In the genomic region with DNA sequence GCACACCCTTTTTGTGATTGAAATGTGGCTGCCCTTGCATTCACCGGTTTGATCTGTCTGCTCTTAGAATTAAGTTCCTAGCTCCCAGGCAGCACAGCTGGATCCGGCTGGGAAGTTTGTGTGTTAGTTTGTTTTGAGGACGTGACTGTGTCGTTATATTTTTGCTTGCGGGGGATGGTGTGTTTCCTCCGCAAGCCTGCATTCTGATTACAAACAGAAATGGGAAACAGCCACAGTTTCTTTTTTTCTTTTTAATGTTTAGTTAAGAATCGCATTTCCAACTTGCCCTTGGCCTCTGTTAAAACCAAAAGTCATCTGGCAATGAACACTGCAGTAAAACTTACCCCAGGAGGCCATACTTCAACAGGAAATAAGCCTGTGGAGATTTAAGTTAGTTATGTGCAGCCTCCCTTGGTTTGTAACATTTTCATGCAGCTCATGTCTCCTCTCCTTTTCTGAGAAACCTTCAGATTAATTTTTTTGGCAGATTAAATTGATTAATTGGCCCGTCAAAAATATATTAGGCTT, we compare ENCODE assay signal across 8 cellular contexts. TPM values are rescaled to one million over a fixed set of nuclear protein-coding genes. Genes with fewer than 3 reads are reported as not detected.
DNase-seq lines count a peak whose midpoint lies in the region; ATAC-seq and TF ChIP-seq lines count a peak whose summit lies in the region.

No MANE protein-coding gene starts in this region.

- H4K20me1 ChIP-seq in GM23338 (replicated peaks; ENCODE audit: insufficient read depth) (peaks cover 22% of the 10 kb centered on the region), SK-N-SH (ENCODE audit: insufficient read depth) (peaks cover 46% of the 10 kb centered on the region)

- no peak for TF ChIP-seq CTCF in BJ (IDR thresholded peaks at IDR 0.05; ENCODE audit: insufficient read depth, low read depth, low read length)
- no peak for TF ChIP-seq CTCF in GM23338 (conservative IDR thresholded peaks at IDR 0.05; ENCODE audit: low read depth in 2 of 2)
- no peak for TF ChIP-seq CTCF in SK-N-SH (IDR thresholded peaks at IDR 0.05)
- no peak for TF ChIP-seq CTCF in epithelial cell of proximal tubule (conservative IDR thresholded peaks at IDR 0.05; ENCODE audit: low read depth, low read length)

- peak overlapping the region; percentile 84 for H3K9ac ChIP-seq in SK-N-SH

- no peaks in the 10 kb centered on the region for H3K9me3 ChIP-seq in SK-N-SH

- peak overlapping the region; percentile 15; the same call in 1 of the 2 replicates for H2AFZ ChIP-seq in GM23338
- peak overlapping the region; percentile 27 for H2AFZ ChIP-seq in SK-N-SH (ENCODE audit: low read depth)

- DNase-seq in BJ (ENCODE audit: low read depth) (no peak), GM23338 (ENCODE audit: low spot score) (peak; percentile 80), SK-N-SH (no peak), epithelial cell of proximal tubule (ENCODE audit: low read depth) (no peak), COLO829 (ENCODE audit: low spot score) (no peak)
- DNase-seq in naive thymus-derived CD8-positive, alpha-beta T cell: peak in 2 of 10 donors; percentile 19 to 22
- DNase-seq in NK-92 treated with Interleukin-12 subunit alpha and Interleukin-12 subunit beta, amount 100 ng/mL, for 24 hours (lab: John Stamatoyannopoulos, UW): no peak

- WGBS in SK-N-SH (ENCODE audit: low lambda C conversion rate): 1% methylated on average over 8 of the region's 8 CpGs

- H3K27ac ChIP-seq in GM23338 (ENCODE audit: low read depth) (no peak overlapping the region), SK-N-SH (ENCODE audit: low read depth in 2 of 2, low read length in 1 of 2) (peak overlapping the region; percentile 76 to 79)

- H3K27ac Mint-ChIP-seq in GM23338: peak overlapping the region; percentile 34; the same call in 1 of the 2 replicates
- peak overlapping the region; percentile 63 to 97 (median 94) for H3K27ac Mint-ChIP-seq in naive thymus-derived CD8-positive, alpha-beta T cell

- H3K4me1 ChIP-seq in GM23338 (ENCODE audit: insufficient read depth): peaks cover 22% of the 10 kb centered on the region
- H3K4me1 ChIP-seq in SK-N-SH (ENCODE audit: control insufficient read depth in 1 of 2, insufficient read depth in 2 of 2, low read depth in 1 of 2, low read length in 1 of 2): peaks cover 7 to 23% of the 10 kb centered on the region in 2 experiments; a peak in 3 of 4 replicates

- H3K4me2 ChIP-seq in GM23338 (peak overlapping the region; percentile 81), SK-N-SH (peak overlapping the region; percentile 79)

- peaks cover 20% of the 10 kb centered on the region; the same call in 2 of the 3 replicates for H3K4me1 Mint-ChIP-seq in GM23338
- H3K4me1 Mint-ChIP-seq in naive thymus-derived CD8-positive, alpha-beta T cell: peaks cover 21 to 56% (median 51%) of the 10 kb centered on the region in 4 donors

- peak overlapping the region; percentile 89 for H3K4me3 ChIP-seq in BJ (ENCODE audit: low read depth, low read length)
- H3K4me3 ChIP-seq in GM23338: peak overlapping the region; percentile 67
- peak overlapping the region; percentile 66 to 75 for H3K4me3 ChIP-seq in SK-N-SH (ENCODE audit: low read depth in 2 of 2, low read length in 1 of 2)
- H3K4me3 ChIP-seq in epithelial cell of proximal tubule (ENCODE audit: low read depth, low read length): peak overlapping the region; percentile 97

- H3K27me3 ChIP-seq in BJ (ENCODE audit: control insufficient read depth, insufficient read depth, low read length): no peaks in the 10 kb centered on the region
- H3K27me3 ChIP-seq in GM23338 (ENCODE audit: insufficient read depth): 0 out of 2 replicates have a peak, but pooled peaks cover 5% of the 10 kb centered on the region
- no peaks in the 10 kb centered on the region for H3K27me3 ChIP-seq in SK-N-SH (ENCODE audit: insufficient read depth)

- no peaks in the 10 kb centered on the region for H3F3A ChIP-seq in GM23338 (replicated peaks; ENCODE audit: low read depth)
- H3F3A ChIP-seq in SK-N-SH (replicated peaks; ENCODE audit: insufficient read depth): peaks cover 19% of the 10 kb centered on the region

- CTCF ChIA-PET in BJ (lab: Yijun Ruan, JAX) (interaction anchor here (0.7 to 1.6 kb wide), 2 partner anchors 11 to 618 kb away, joined by 3 to 4 read pairs; no protein-coding TSS in a partner anchor), SK-N-SH (lab: Yijun Ruan, JAX) (interaction anchor here (0.9 to 1.2 kb wide), 2 partner anchors 24 to 66 kb away, joined by 3 to 4 read pairs; no protein-coding TSS in a partner anchor)

- 0 out of 4 replicates have a peak, but pooled peaks of 1 of the 2 experiments have one; percentile 1 for TF ChIP-seq EP300 in SK-N-SH (IDR thresholded peaks at IDR 0.05; ENCODE audit: borderline replicate concordance in 1 of 2, low read depth in 1 of 2, low read length in 1 of 2)

- ATAC-seq in GM23338 (no peak), GM18868 (IDR thresholded peaks at IDR 0.05; ENCODE audit: unreplicated experiment) (no peak)
- ATAC-seq in naive thymus-derived CD8-positive, alpha-beta T cell: peak in 1 of 2 donors; percentile 19

- no peaks in the 10 kb centered on the region for H3K9me3 Mint-ChIP-seq in GM23338
- no peaks in the 10 kb centered on the region for H3K9me3 Mint-ChIP-seq in naive thymus-derived CD8-positive, alpha-beta T cell

- H3K4me3 Mint-ChIP-seq in GM23338: peak overlapping the region; percentile 93
- peak overlapping the region; percentile 93 to 99 (median 97) for H3K4me3 Mint-ChIP-seq in naive thymus-derived CD8-positive, alpha-beta T cell

- POLR2A ChIA-PET in BJ (lab: Charles Lee): interaction anchor here (0.6 to 0.7 kb wide), 2 partner anchors 45 to 371 kb away, joined by 3 to 4 read pairs; no protein-coding TSS in a partner anchor
- POLR2A ChIA-PET in SK-N-SH (lab: Yijun Ruan, JAX): interaction anchor here (1.5 kb wide), 1 partner anchor 8 kb away, joined by 6 read pairs; no protein-coding TSS in a partner anchor
- POLR2A ChIA-PET in naive thymus-derived CD8-positive, alpha-beta T cell (lab: Charles Lee): interaction anchor here (0.8 to 1.2 kb wide), 3 partner anchors 8 to 94 kb away, joined by 3 to 4 read pairs (median 3); no protein-coding TSS in a partner anchor

- H3K36me3 ChIP-seq in BJ (ENCODE audit: control insufficient read depth, insufficient read depth, low read length): no peaks in the 10 kb centered on the region
- no peaks in the 10 kb centered on the region for H3K36me3 ChIP-seq in GM23338 (ENCODE audit: insufficient read depth)
- peaks cover 0 to 4% of the 10 kb centered on the region in 2 experiments for H3K36me3 ChIP-seq in SK-N-SH (replicated peaks in 1 of 2; ENCODE audit: control insufficient read depth in 1 of 2, insufficient read depth in 2 of 2, low read length in 1 of 2)

- H3K9me2 ChIP-seq in GM23338 (ENCODE audit: insufficient read depth) (no peaks in the 10 kb centered on the region), SK-N-SH (no peaks in the 10 kb centered on the region)

- H3K79me2 ChIP-seq in GM23338 (replicated peaks; ENCODE audit: insufficient read depth) (peaks cover 48% of the 10 kb centered on the region), SK-N-SH (ENCODE audit: insufficient read depth) (peaks cover 59% of the 10 kb centered on the region)

- H3K36me3 Mint-ChIP-seq in GM23338 (ENCODE audit: low read depth): no peaks in the 10 kb centered on the region
- no peaks in the 10 kb centered on the region for H3K36me3 Mint-ChIP-seq in naive thymus-derived CD8-positive, alpha-beta T cell

- no peaks in the 10 kb centered on the region for H3K27me3 Mint-ChIP-seq in GM23338 (ENCODE audit: insufficient read depth, low read depth, poor library complexity)
- no peaks in the 10 kb centered on the region for H3K27me3 Mint-ChIP-seq in naive thymus-derived CD8-positive, alpha-beta T cell

- TF ChIP-seq RAD21 in SK-N-SH (IDR thresholded peaks at IDR 0.05; ENCODE audit: low read length): no peak

TF ChIP-seq in GM23338, 12 proteins besides CTCF, POLR2A, EP300 and RAD21 (continues in another document):
- TF ChIP-seq, protein P1, sequence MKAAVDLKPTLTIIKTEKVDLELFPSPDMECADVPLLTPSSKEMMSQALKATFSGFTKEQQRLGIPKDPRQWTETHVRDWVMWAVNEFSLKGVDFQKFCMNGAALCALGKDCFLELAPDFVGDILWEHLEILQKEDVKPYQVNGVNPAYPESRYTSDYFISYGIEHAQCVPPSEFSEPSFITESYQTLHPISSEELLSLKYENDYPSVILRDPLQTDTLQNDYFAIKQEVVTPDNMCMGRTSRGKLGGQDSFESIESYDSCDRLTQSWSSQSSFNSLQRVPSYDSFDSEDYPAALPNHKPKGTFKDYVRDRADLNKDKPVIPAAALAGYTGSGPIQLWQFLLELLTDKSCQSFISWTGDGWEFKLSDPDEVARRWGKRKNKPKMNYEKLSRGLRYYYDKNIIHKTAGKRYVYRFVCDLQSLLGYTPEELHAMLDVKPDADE (IDR thresholded peaks at IDR 0.05): no peak
- no peak for TF ChIP-seq CREB1 (CRISPR knock-in tag; IDR thresholded peaks at IDR 0.05; ENCODE audit: low read depth)

TF ChIP-seq in SK-N-SH, 30 proteins besides CTCF, POLR2A, EP300 and RAD21:
- TF ChIP-seq GATA2 (CRISPR knock-in tag; IDR thresholded peaks at IDR 0.05) (no peak), SIN3A (IDR thresholded peaks at IDR 0.05; ENCODE audit: borderline replicate concordance, low read depth, low read length) (0 out of 2 replicates have a peak, but pooled peaks have one; percentile 64)

RNA-seq across cellular contexts. Expression of gene TMOD3, which starts 0.9 kb away (rescaled TPM):
- polyA plus RNA-seq in BJ (2011; rRNA removed) (5.8 and 16.5 TPM in 2 replicates), GM23338 (2016; fragmentation: Nextera tagmentation; extraction: Ambion mirVana) (23.4 and 29.9 TPM in 2 replicates), SK-N-SH (2012; rRNA removed) (6.0 and 7.6 TPM in 2 replicates)
- polyA minus RNA-seq in BJ (2011; rRNA and poly(A)+ RNA removed): 7.7 and 9.7 TPM in 2 replicates
- 22.1 and 26.1 TPM in 2 replicates for total RNA-seq in GM23338 (2014; rRNA removed; shearing (Covaris generic))
- polyA plus RNA-seq in SK-N-SH (2012; cell fraction: cytosol; rRNA removed): 10.1 and 12.7 TPM in 2 replicates
- polyA plus RNA-seq in SK-N-SH (2012; cell fraction: nucleus; rRNA removed): 3.8 and 7.2 TPM in 2 replicates
- total RNA-seq in epithelial cell of proximal tubule: 36.0 and 42.2 TPM in 2 replicates
- total RNA-seq in naive thymus-derived CD8-positive, alpha-beta T cell: 10 to 100 TPM; 52.5 to 56.7 TPM
- polyA plus RNA-seq in naive thymus-derived CD8-positive, alpha-beta T cell: 10 to 100 TPM; 27.6 to 32.6 (median 28.0) TPM
